Comparison of ENCODE assay signal across 9 cellular contexts in genomic region chr14:53151867-53152626, GRCh38. TPM values are rescaled to one million over a fixed set of nuclear protein-coding genes. Genes with fewer than 3 reads are reported as not detected.
A peak's percentile ranks its signal among the peaks of the same experiment; 100 is the strongest.
DNase-seq lines count a peak whose midpoint lies in the region; ATAC-seq, FAIRE-seq and TF ChIP-seq lines count a peak whose summit lies in the region.
"Had no signal": no experiment of that assay in that cellular context is flagged by ENCODE, and none has a peak within 500 bp of the region (broad histone marks: within the 10 kb centered on the region; RNA-seq: fewer than 3 reads in every experiment).

No MANE protein-coding gene starts in this region.

- H2AK5ac ChIP-seq in IMR-90 (ENCODE audit: low read depth, low read length), result 0 out of 2 replicates have a peak overlapping the region, but pooled peaks have one; percentile 5

- H3K4me1 ChIP-seq in IMR-90 (ENCODE audit: control insufficient read depth, insufficient read depth, low read length) (peaks cover 5% of the 10 kb centered on the region; the same call in 1 of the 2 replicates), upper lobe of left lung (peaks cover 10 to 33% (median 27%) of the 10 kb centered on the region in 4 donors)

- H3K9me1 ChIP-seq in IMR-90 (ENCODE audit: insufficient read depth, low read length), result peaks cover 10% of the 10 kb centered on the region

- H3K36me3 ChIP-seq in IMR-90 (ENCODE audit: control insufficient read depth, insufficient read depth, low read length) (no peaks in the 10 kb centered on the region), upper lobe of left lung (no peaks in the 10 kb centered on the region)

- H3K36me3 Mint-ChIP-seq in activated naive CD8-positive, alpha-beta T cell treated with anti-CD3 and anti-CD28 coated beads for 36 hours, result peaks cover 37% of the 10 kb centered on the region

- TF ChIP-seq CTCF in D721Med (IDR thresholded peaks at IDR 0.05; ENCODE audit: insufficient read depth, missing control alignments), result no peak
- TF ChIP-seq CTCF in IMR-90 (conservative IDR thresholded peaks at IDR 0.05; ENCODE audit: low read depth, low read length), result 0 out of 2 replicates have a peak, but pooled peaks have one; percentile 7
- TF ChIP-seq CTCF in upper lobe of left lung (IDR thresholded peaks at IDR 0.05), result peak in 2 of 6 experiments; percentile 8 to 37

- no peak for TF ChIP-seq RAD21 in IMR-90 (IDR thresholded peaks at IDR 0.05; ENCODE audit: low read length)

- H2AFZ ChIP-seq in IMR-90 (replicated peaks; ENCODE audit: low read length, poor library complexity), result peak overlapping the region; percentile 98

- intact Hi-C loops in IMR-90 (cut with micrococcal nuclease), result loop anchor here (5.0 to 10.0 kb wide), 3 partner anchors 155 to 407 kb away; partner anchors contain the start of gene FERMT2
- intact Hi-C loops in Right ventricle myocardium superior (cut with DNase I), result no loop called here

- CTCF ChIA-PET in IMR-90 (lab: Yijun Ruan, JAX), result interaction anchor here (0.6 to 1.6 kb wide), 4 partner anchors 9 to 34 kb away, joined by 3 to 4 read pairs (median 3); no protein-coding TSS in a partner anchor

- H2BK15ac ChIP-seq in IMR-90 (ENCODE audit: low read depth, low read length), result no peak overlapping the region

- 1% methylated on average over 24 of the region's 57 CpGs; no CpG with 5 or more reads in 1 of the 2 experiments for WGBS in IMR-90 (ENCODE audit: extremely low coverage in 2 of 2, insufficient read length in 1 of 2), 2 experiments
- 0 to 1% methylated on average over 16 to 56 of the region's 57 CpGs for WGBS in upper lobe of left lung, 2 donors

- peak overlapping the region in 1 of 2 experiments; percentile 75; a peak in 1 of 4 replicates for H4K8ac ChIP-seq in IMR-90 (ENCODE audit: low read depth in 2 of 2, low read length in 2 of 2)

- peak overlapping the region; percentile 25 for H4K5ac ChIP-seq in IMR-90 (ENCODE audit: low read depth, low read length)

- H3K79me1 ChIP-seq in IMR-90 (ENCODE audit: low read depth in 1 of 2, low read length in 2 of 2), result peaks cover 23 to 40% of the 10 kb centered on the region in 2 experiments

- FAIRE-seq in D721Med (lab: Jason Lieb, UNC), result no peak
- FAIRE-seq: islet of Langerhans had no signal

- POLR2A ChIA-PET in IMR-90 (lab: Charles Lee; ENCODE audit: unreplicated experiment), result interaction anchor here (0.7 kb wide), 1 partner anchor 286 kb away, joined by 3 read pairs; no protein-coding TSS in a partner anchor

- in situ Hi-C loops in IMR-90 (cut with MboI; ENCODE audit: low sequenced_read_pairs) (no loop called here), SK-MEL-5 (cut with HindIII; ENCODE audit: low pct_unique_long_range_greater_than_20kb, low sequenced_read_pairs) (no loop called here)

- H3K27ac ChIP-seq in IMR-90 (ENCODE audit: insufficient read depth, low read length) (peak overlapping the region; percentile 72), upper lobe of left lung (peak overlapping the region; percentile 86 to 96 (median 93))

- H3K4ac ChIP-seq in IMR-90 (ENCODE audit: low read depth, low read length), result peak overlapping the region; percentile 87

- H3K27me3 ChIP-seq in IMR-90 (ENCODE audit: control insufficient read depth, insufficient read depth, low read length), result no peaks in the 10 kb centered on the region
- H3K27me3 ChIP-seq in upper lobe of left lung, result no peaks in the 10 kb centered on the region

- H3K4me2 ChIP-seq in IMR-90 (ENCODE audit: low read depth, low read length), result peak overlapping the region; percentile 76

- H3K9ac ChIP-seq in IMR-90 (ENCODE audit: low read depth, low read length), result peak overlapping the region; percentile 71

- peaks cover 4% of the 10 kb centered on the region for H3K27me3 Mint-ChIP-seq in activated naive CD8-positive, alpha-beta T cell treated with anti-CD3 and anti-CD28 coated beads for 36 hours

- H3K9me3 ChIP-seq in IMR-90 (ENCODE audit: control insufficient read depth, insufficient read depth, low read length) (no peaks in the 10 kb centered on the region), upper lobe of left lung (no peaks in the 10 kb centered on the region)

- H3K4me3 ChIP-seq in IMR-90 (ENCODE audit: insufficient read depth, low read depth, low read length), result peak overlapping the region; percentile 95
- peak overlapping the region; percentile 77 to 96 (median 82) for H3K4me3 ChIP-seq in upper lobe of left lung

- peak overlapping the region; percentile 99 for H3K27ac Mint-ChIP-seq in activated naive CD8-positive, alpha-beta T cell treated with anti-CD3 and anti-CD28 coated beads for 36 hours

- peak overlapping the region; percentile 83 for H3K14ac ChIP-seq in IMR-90 (replicated peaks; ENCODE audit: low read depth, low read length)

- H3K9me3 Mint-ChIP-seq in activated naive CD8-positive, alpha-beta T cell treated with anti-CD3 and anti-CD28 coated beads for 36 hours, result peaks cover 2% of the 10 kb centered on the region

- H3K4me3 Mint-ChIP-seq in activated naive CD8-positive, alpha-beta T cell treated with anti-CD3 and anti-CD28 coated beads for 36 hours, result peak overlapping the region; percentile 100

- dilution Hi-C loops in IMR-90 (cut with HindIII; ENCODE audit: low sequenced_read_pairs, unreplicated experiment), result no loop called here

- BruUV-seq in IMR-90 (replicated peaks; lab: Mats Ljungman, UMichigan), result no TSS peak

- H4K91ac ChIP-seq in IMR-90 (ENCODE audit: insufficient read depth, low read depth, low read length), result peak overlapping the region; percentile 28; the same call in 1 of the 2 replicates

- H4K20me1 ChIP-seq in IMR-90 (ENCODE audit: insufficient read depth, low read length), result peaks cover 6% of the 10 kb centered on the region; the same call in 1 of the 2 replicates

- TF ChIP-seq POLR2A in IMR-90 (IDR thresholded peaks at IDR 0.05; ENCODE audit: low read depth, low read length), result no peak
- TF ChIP-seq POLR2A in upper lobe of left lung (IDR thresholded peaks at IDR 0.05), result peak in 1 of 4 donors; percentile 28

- no peak overlapping the region; the same call in 1 of the 2 replicates for H3K56ac ChIP-seq in IMR-90 (ENCODE audit: extremely low read depth, insufficient read depth, low read length)

- DNase-seq in D721Med (ENCODE audit: insufficient read length, low spot score), result peak; percentile 20
- peak; percentile 35 for DNase-seq in IMR-90
- DNase-seq in SK-MEL-5 (ENCODE audit: low read depth, low spot score), result peak; percentile 37
- peak; percentile 73 for DNase-seq in activated naive CD8-positive, alpha-beta T cell treated with anti-CD3 and anti-CD28 coated beads for 36 hours
- DNase-seq in Right ventricle myocardium superior, result peak; percentile 75
- peak; percentile 7 for DNase-seq in pons (ENCODE audit: low spot score)
- peak; percentile 49 to 90 for DNase-seq in upper lobe of left lung

- H2BK5ac ChIP-seq in IMR-90 (ENCODE audit: low read depth, low read length, poor library complexity, severe bottlenecking), result peak overlapping the region; percentile 53

- H2BK120ac ChIP-seq in IMR-90 (ENCODE audit: low read depth, low read length), result peak overlapping the region; percentile 46; the same call in 1 of the 2 replicates

- ATAC-seq in GM21447 (IDR thresholded peaks at IDR 0.05; ENCODE audit: unreplicated experiment), result peak; percentile 22
- peak; percentile 34 for ATAC-seq in IMR-90 (ENCODE audit: low read depth)
- ATAC-seq in Right ventricle myocardium superior (ENCODE audit: poor library complexity), result peak; percentile 45
- ATAC-seq in upper lobe of left lung (ENCODE audit: low FRiP score in 2 of 2), result peak; percentile 64 to 69

- no peak for TF ChIP-seq EP300 in upper lobe of left lung (IDR thresholded peaks at IDR 0.05)

- H3K23ac ChIP-seq in IMR-90 (ENCODE audit: low read depth, low read length), result peak overlapping the region; percentile 96

- H2BK20ac ChIP-seq in IMR-90 (ENCODE audit: low read depth, low read length), result no peak overlapping the region

- H3K4me1 Mint-ChIP-seq in activated naive CD8-positive, alpha-beta T cell treated with anti-CD3 and anti-CD28 coated beads for 36 hours, result peaks cover 45% of the 10 kb centered on the region

- peak overlapping the region; percentile 47 for H2AK9ac ChIP-seq in IMR-90 (replicated peaks; ENCODE audit: low read depth, low read length, poor library complexity)

- H3K18ac ChIP-seq in IMR-90 (ENCODE audit: low read depth, low read length), result peak overlapping the region; percentile 15

TF ChIP-seq in IMR-90, 13 proteins besides CTCF, POLR2A, EP300 and RAD21:
- TF ChIP-seq MXI1 (IDR thresholded peaks at IDR 0.05; ENCODE audit: borderline replicate concordance, low read depth, low read length), result peak; percentile 40; the same call in 1 of the 2 replicates
- TF ChIP-seq RFX5 (IDR thresholded peaks at IDR 0.05; ENCODE audit: low read depth, low read length), result no peak
- TF ChIP-seq NFE2L2 (IDR thresholded peaks at IDR 0.05; ENCODE audit: low read depth, low read length), result no peak
- no peak for TF ChIP-seq CEBPB (IDR thresholded peaks at IDR 0.05; ENCODE audit: low read depth, low read length)
- TF ChIP-seq USF2 (IDR thresholded peaks at IDR 0.05; ENCODE audit: low read depth, low read length), result no peak
- TF ChIP-seq ELK1 (IDR thresholded peaks at IDR 0.05; ENCODE audit: borderline replicate concordance, low read depth, low read length), result no peak

RNA-seq across cellular contexts. Expression of gene DDHD1, which starts 1.1 kb away (rescaled TPM):
- total RNA-seq in IMR-90 (2012; rRNA removed) (9.0 and 14.2 TPM in 2 replicates), Right ventricle myocardium superior (6.5 TPM), upper lobe of left lung (10 to 100 TPM; 18.4 to 30.8 (median 25.8) TPM)
- polyA plus RNA-seq in IMR-90 (2012; rRNA removed), result 3.7 and 4.5 TPM in 2 replicates
- 1.3 and 1.4 TPM in 2 replicates for polyA plus RNA-seq in IMR-90 (2012; cell fraction: cytosol; rRNA removed)
- polyA plus RNA-seq in IMR-90 (2012; cell fraction: nucleus; rRNA removed; ENCODE audit: low replicate concordance), result 1.9 and 10.8 TPM in 2 replicates
- 6.1 and 8.5 TPM in 2 replicates for total RNA-seq in SK-MEL-5 (2014; rRNA removed; shearing (Covaris generic))
- 4.2 and 6.1 TPM in 2 replicates for polyA plus RNA-seq in SK-MEL-5 (2015; cell fraction: cytosol; rRNA removed)
- polyA plus RNA-seq in SK-MEL-5 (2015; cell fraction: nucleus; rRNA removed), result 8.1 and 12.4 TPM in 2 replicates
- 10 to 100 TPM; 29.2 to 34.7 TPM for total RNA-seq in activated naive CD8-positive, alpha-beta T cell treated with anti-CD3 and anti-CD28 coated beads for 36 hours

Comparison
In these comparisons a context has a peak if more than half of its experiments do, and no peak if none do; other contexts are left out.
1. Peak in every context shown above with its lines: DNase-seq, ATAC-seq, H3K4me3 ChIP-seq and H3K27ac ChIP-seq.
2. DNase-seq: peak in every context shown above with its lines; median percentile 75 in Right ventricle myocardium superior; 73 in activated naive CD8-positive, alpha-beta T cell treated with anti-CD3 and anti-CD28 coated beads for 36 hours; 70 in upper lobe of left lung; 37 in SK-MEL-5; 35 in IMR-90; 20 in D721Med; 7 in pons.